ENCODE assay signal across 8 cellular contexts in the genomic region with DNA sequence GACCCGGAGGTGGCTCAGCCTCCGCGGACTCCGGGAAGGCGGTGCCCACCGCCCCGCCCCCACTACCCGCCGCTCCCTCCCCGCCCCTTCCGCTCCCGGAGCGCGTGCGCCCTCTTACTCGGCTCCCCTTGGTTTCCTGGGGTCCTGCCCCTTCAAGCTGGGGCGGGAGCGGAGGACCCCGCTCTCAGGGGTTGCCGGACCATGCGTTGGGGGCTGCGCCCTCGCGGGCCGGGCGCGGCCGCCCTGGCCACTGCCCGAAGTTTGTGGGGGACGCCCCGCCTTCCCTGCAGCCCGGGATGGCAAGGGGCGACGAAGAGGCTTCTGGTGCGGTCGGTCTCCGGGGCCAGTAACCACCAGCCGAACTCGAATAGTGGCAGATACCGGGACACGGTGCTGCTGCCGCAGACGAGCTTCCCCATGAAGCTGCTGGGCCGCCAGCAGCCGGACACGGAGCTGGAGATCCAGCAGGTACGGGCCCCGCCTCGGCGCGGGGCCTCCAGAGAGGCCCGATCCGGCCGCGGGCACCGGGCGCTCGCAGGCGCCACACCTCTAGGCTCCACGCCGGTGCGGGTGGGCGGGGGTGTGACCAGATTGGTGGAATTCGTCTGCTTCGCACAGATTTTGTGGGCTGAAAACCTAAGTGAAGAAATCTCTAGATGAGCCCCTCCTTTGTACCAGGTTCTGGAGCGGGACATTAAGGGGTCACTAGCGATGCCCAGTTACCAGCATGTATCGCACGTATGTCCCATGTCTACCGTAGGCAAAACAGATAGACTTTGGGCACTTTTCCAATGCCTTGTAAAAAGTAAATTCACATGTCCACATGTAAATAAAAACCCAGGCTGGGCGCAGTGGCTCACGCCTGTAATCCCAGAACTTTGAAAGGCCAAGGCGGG. TPM values are rescaled to one million over a fixed set of nuclear protein-coding genes. Genes with fewer than 3 reads are reported as not detected.
DNase-seq lines count a peak whose midpoint lies in the region; ATAC-seq and TF ChIP-seq lines count a peak whose summit lies in the region.

A gene (plus strand): TSS at position 117 of the 896 bp plus-strand sequence. CDS start 85 bp downstream, at position 202.

- no peaks in the 10 kb centered on the region for H3K27me3 Mint-ChIP-seq in activated naive CD4-positive, alpha-beta T cell treated with anti-CD3 and anti-CD28 coated beads for 36 hours (ENCODE audit: low read depth)

- peaks cover 24% of the 10 kb centered on the region for H3K4me1 Mint-ChIP-seq in activated naive CD4-positive, alpha-beta T cell treated with anti-CD3 and anti-CD28 coated beads for 36 hours (ENCODE audit: low read depth)

- peak within 1 kb of the TSS; percentile 92 for H2AFZ ChIP-seq in Karpas-422 (ENCODE audit: low read length)

- no peaks in the 10 kb centered on the region for H3K9me3 Mint-ChIP-seq in activated naive CD4-positive, alpha-beta T cell treated with anti-CD3 and anti-CD28 coated beads for 36 hours

- H3K9me2 ChIP-seq in Karpas-422 (replicated peaks; ENCODE audit: insufficient read depth, low read length), result no peaks in the 10 kb centered on the region

- peaks cover 11% of the 10 kb centered on the region for H3K36me3 Mint-ChIP-seq in activated naive CD4-positive, alpha-beta T cell treated with anti-CD3 and anti-CD28 coated beads for 36 hours (ENCODE audit: low read depth)

- H3K79me2 ChIP-seq in Karpas-422 (ENCODE audit: low read length), result peaks cover 45% of the 10 kb centered on the region

- peak within 1 kb of the TSS; percentile 63 for H3K27ac Mint-ChIP-seq in activated naive CD4-positive, alpha-beta T cell treated with anti-CD3 and anti-CD28 coated beads for 36 hours

- peak within 1 kb of the TSS; percentile 95 for H3K4me3 ChIP-seq in Karpas-422 (ENCODE audit: low read length)

- H3K27me3 ChIP-seq in Karpas-422 (ENCODE audit: low read length), result no peaks in the 10 kb centered on the region

- peak; percentile 85 for DNase-seq in EH (ENCODE audit: low read depth)
- peak; percentile 97 for DNase-seq in Karpas-422
- DNase-seq in SK-MEL-5 (ENCODE audit: low read depth, low spot score), result peak; percentile 85
- peak; percentile 95 for DNase-seq in activated naive CD4-positive, alpha-beta T cell treated with anti-CD3 and anti-CD28 coated beads for 36 hours
- DNase-seq in globus pallidus (ENCODE audit: low spot score), result peak; percentile 86
- DNase-seq in omental fat pad (ENCODE audit: low spot score), result peak; percentile 54

- ATAC-seq in GM21786 (IDR thresholded peaks at IDR 0.05; ENCODE audit: unreplicated experiment), result peak; percentile 51
- ATAC-seq in omental fat pad (ENCODE audit: low FRiP score), result peak; percentile 94

- CTCF ChIA-PET in activated naive CD4-positive, alpha-beta T cell treated with anti-CD3 and anti-CD28 coated beads for 36 hours (lab: Charles Lee), result no interaction called here

- no peak for TF ChIP-seq CTCF in omental fat pad (IDR thresholded peaks at IDR 0.05)

- H3K4me2 ChIP-seq in Karpas-422 (ENCODE audit: low read depth, low read length, poor library complexity, severe bottlenecking), result peak within 1 kb of the TSS; percentile 85

- in situ Hi-C loops in SK-MEL-5 (cut with HindIII; ENCODE audit: low pct_unique_long_range_greater_than_20kb, low sequenced_read_pairs), result no loop called here

- intact Hi-C loops in activated naive CD4-positive, alpha-beta T cell treated with anti-CD3 and anti-CD28 coated beads for 36 hours (cut with micrococcal nuclease), result loop anchor here (1.0 to 10.0 kb wide), 3 partner anchors 907 to 1809 kb away; a partner anchor contains a TSS

- peak within 1 kb of the TSS; percentile 76 for H3K4me3 Mint-ChIP-seq in activated naive CD4-positive, alpha-beta T cell treated with anti-CD3 and anti-CD28 coated beads for 36 hours

- H4K20me1 ChIP-seq in Karpas-422 (ENCODE audit: insufficient read depth, low read depth, low read length), result no peaks in the 10 kb centered on the region

- peaks cover 32% of the 10 kb centered on the region for H3K4me1 ChIP-seq in Karpas-422 (ENCODE audit: low read length)

- peaks cover 19% of the 10 kb centered on the region; the same call in 1 of the 2 replicates for H3K36me3 ChIP-seq in Karpas-422 (ENCODE audit: insufficient read depth, low read length)

- peak within 1 kb of the TSS; percentile 65 for H3K27ac ChIP-seq in Karpas-422 (ENCODE audit: low read length)
- peak within 1 kb of the TSS; percentile 36 for H3K27ac ChIP-seq in temporal lobe (ENCODE audit: low read depth, low read length)

- no peaks in the 10 kb centered on the region for H3K9me3 ChIP-seq in Karpas-422 (ENCODE audit: low read length)

- peak within 1 kb of the TSS; percentile 99 for H3K9ac ChIP-seq in Karpas-422 (ENCODE audit: low read length)

RNA-seq across cellular contexts. Expression of the gene that starts here (rescaled TPM):
- 68.3 and 79.8 TPM in 2 replicates for total RNA-seq in Karpas-422 (2014; rRNA removed; shearing (Covaris generic); ENCODE audit: low replicate concordance)
- total RNA-seq in SK-MEL-5 (2014; rRNA removed; shearing (Covaris generic)), result 157 and 158 TPM in 2 replicates
- 94.9 and 118 TPM in 2 replicates for polyA plus RNA-seq in SK-MEL-5 (2015; cell fraction: cytosol; rRNA removed)
- 27.6 and 47.7 TPM in 2 replicates for polyA plus RNA-seq in SK-MEL-5 (2015; cell fraction: nucleus; rRNA removed)
- total RNA-seq in activated naive CD4-positive, alpha-beta T cell treated with anti-CD3 and anti-CD28 coated beads for 36 hours, result 10 to 100 TPM; 59.7 to 60.3 TPM
- total RNA-seq in omental fat pad (10 to 100 TPM; 45.5 to 88.4 (median 68.8) TPM), temporal lobe (63.7 TPM)

Comparison
In these comparisons a context has a peak if more than half of its experiments do, and no peak if none do; other contexts are left out.
1. Peak in every context shown above with its lines: DNase-seq, ATAC-seq, H3K4me3 ChIP-seq and H3K27ac ChIP-seq.